ENCODE assay signal across 34 cellular contexts in genomic region chr20:4095639-4096038, GRCh38.
"Had no signal": no experiment of that assay in that cellular context is flagged by ENCODE, and none has a peak within 500 bp of the region (broad histone marks: within the 10 kb centered on the region; RNA-seq: fewer than 3 reads in every experiment).

No MANE protein-coding gene starts in this region.

- FAIRE-seq: endometrium, endothelial cell of umbilical vein had no signal

- H3K4me1 ChIP-seq: breast epithelium, colonic mucosa, gastroesophageal sphincter had no signal

- H3K4me3 Mint-ChIP-seq: activated CD4-positive, alpha-beta memory T cell treated with anti-CD3 and anti-CD28 coated beads, Interleukin-2, amount 10 ng/mL, durations not matched to agents 7 days and 5 days; activated CD4-positive, alpha-beta T cell treated with anti-CD3 and anti-CD28 coated beads, Interleukin-2, amount 10 ng/mL, durations not matched to agents 7 days and 5 days; activated naive CD4-positive, alpha-beta T cell treated with anti-CD3 and anti-CD28 coated beads, Interleukin-2, amount 10 ng/mL, durations not matched to agents 7 days and 5 days; activated naive CD8-positive, alpha-beta T cell treated with anti-CD3 and anti-CD28 coated beads, Interleukin-2, amount 10 ng/mL, durations not matched to agents 7 days and 5 days; activated T-cell treated with anti-CD3 and anti-CD28 coated beads, Interleukin-2, amount 50 U/mL, for 24 hours; activated T-cell treated with anti-CD3 and anti-CD28 coated beads, Interleukin-2, amount 50 U/mL, for 72 hours; brain; T-helper 1 cell treated with Interleukin-12 subunit alpha and Interleukin-12 subunit beta and Interleukin-4 antibody, amounts not matched to agents 30 μg/mL and 1 μg/mL, for 36 hours had no signal

- DNase-seq: activated CD4-positive, alpha-beta memory T cell treated with anti-CD3 and anti-CD28 coated beads, Interleukin-2, amount 10 ng/mL, durations not matched to agents 7 days and 5 days; activated CD4-positive, alpha-beta T cell treated with anti-CD3 and anti-CD28 coated beads for 4 hours; activated CD4-positive, alpha-beta T cell treated with anti-CD3 and anti-CD28 coated beads, Interleukin-2, amount 10 ng/mL, durations not matched to agents 7 days and 5 days; activated CD4-positive, alpha-beta T cell treated with anti-CD3 and anti-CD28 coated beads, Interleukin-2, amount 50 U/mL, for 4 hours; activated CD4-positive, CD25-positive, alpha-beta regulatory T cell; activated CD4-positive, CD25-positive, alpha-beta regulatory T cell treated with anti-CD3 and anti-CD28 coated beads, Interleukin-2, amount 50 U/mL, for 72 hours; activated CD8-positive, alpha-beta memory T cell treated with anti-CD3 and anti-CD28 coated beads, Interleukin-2, amount 50 U/mL, for 48 hours; activated gamma-delta T cell; activated naive CD4-positive, alpha-beta T cell; activated naive CD4-positive, alpha-beta T cell treated with anti-CD3 and anti-CD28 coated beads, Interleukin-2, amount 10 ng/mL, durations not matched to agents 7 days and 5 days; activated naive CD8-positive, alpha-beta T cell treated with anti-CD3 and anti-CD28 coated beads, Interleukin-2, amount 10 ng/mL, durations not matched to agents 7 days and 5 days; activated T-cell treated with anti-CD3 and anti-CD28 coated beads for 4 hours; activated T-cell treated with anti-CD3 and anti-CD28 coated beads, Interleukin-2, amount 50 U/mL, for 24 hours; activated T-cell treated with anti-CD3 and anti-CD28 coated beads, Interleukin-2, amount 50 U/mL, for 72 hours; central memory CD4-positive, alpha-beta T cell; cerebellar nuclear complex; colonic mucosa; effector CD8-positive, alpha-beta T cell; esophagus squamous epithelium; foreskin melanocyte; heart right ventricle; T-helper 9 cell; WERI-Rb-1 had no signal

- H3K27ac Mint-ChIP-seq: activated CD4-positive, alpha-beta memory T cell treated with anti-CD3 and anti-CD28 coated beads, Interleukin-2, amount 10 ng/mL, durations not matched to agents 7 days and 5 days; activated CD4-positive, alpha-beta T cell treated with anti-CD3 and anti-CD28 coated beads, Interleukin-2, amount 10 ng/mL, durations not matched to agents 7 days and 5 days; activated naive CD4-positive, alpha-beta T cell treated with anti-CD3 and anti-CD28 coated beads, Interleukin-2, amount 10 ng/mL, durations not matched to agents 7 days and 5 days; activated naive CD4-positive, alpha-beta T cell treated with anti-CD3 and anti-CD28 coated beads, Interleukin-2, amount 50 U/mL, for 72 hours; activated naive CD8-positive, alpha-beta T cell treated with anti-CD3 and anti-CD28 coated beads, Interleukin-2, amount 10 ng/mL, durations not matched to agents 7 days and 5 days; activated T-cell treated with anti-CD3 and anti-CD28 coated beads, Interleukin-2, amount 50 U/mL, for 24 hours; brain; T-helper 1 cell treated with Interleukin-12 subunit alpha and Interleukin-12 subunit beta and Interleukin-4 antibody, amounts not matched to agents 30 μg/mL and 1 μg/mL, for 36 hours had no signal

- H3K4me2 ChIP-seq: hepatocyte had no signal

- H3K9me3 ChIP-seq: ascending aorta, colonic mucosa, gastroesophageal sphincter had no signal

- H3K36me3 ChIP-seq: ascending aorta, breast epithelium, cardiac muscle cell, colonic mucosa, esophagus squamous epithelium, gastroesophageal sphincter, heart right ventricle, WERI-Rb-1 had no signal

- H3K27ac ChIP-seq: ascending aorta, breast epithelium, cardiac muscle cell, colonic mucosa, epithelial cell of prostate, esophagus squamous epithelium, gastroesophageal sphincter, heart right ventricle, hepatocyte, WERI-Rb-1 had no signal

- H3K27me3 ChIP-seq: ascending aorta, breast epithelium, cardiac muscle cell, colonic mucosa, esophagus squamous epithelium, hepatocyte had no signal

- H3K4me1 Mint-ChIP-seq: activated naive CD8-positive, alpha-beta T cell treated with anti-CD3 and anti-CD28 coated beads, Interleukin-2, amount 10 ng/mL, durations not matched to agents 7 days and 5 days had no signal

- H3K9me3 Mint-ChIP-seq: activated naive CD4-positive, alpha-beta T cell treated with anti-CD3 and anti-CD28 coated beads, Interleukin-2, amount 10 ng/mL, durations not matched to agents 7 days and 5 days; activated naive CD4-positive, alpha-beta T cell treated with anti-CD3 and anti-CD28 coated beads, Interleukin-2, amount 50 U/mL, for 72 hours; activated T-cell treated with anti-CD3 and anti-CD28 coated beads, Interleukin-2, amount 50 U/mL, for 24 hours had no signal

- H3K36me3 Mint-ChIP-seq: activated naive CD4-positive, alpha-beta T cell treated with anti-CD3 and anti-CD28 coated beads, Interleukin-2, amount 10 ng/mL, durations not matched to agents 7 days and 5 days; activated naive CD4-positive, alpha-beta T cell treated with anti-CD3 and anti-CD28 coated beads, Interleukin-2, amount 50 U/mL, for 72 hours; activated naive CD8-positive, alpha-beta T cell treated with anti-CD3 and anti-CD28 coated beads, Interleukin-2, amount 10 ng/mL, durations not matched to agents 7 days and 5 days; brain had no signal

- H3K4me3 ChIP-seq: ascending aorta, breast epithelium, cardiac muscle cell, colonic mucosa, esophagus squamous epithelium, gastroesophageal sphincter, heart right ventricle, hepatocyte had no signal

- ATAC-seq: activated naive CD4-positive, alpha-beta T cell treated with anti-CD3 and anti-CD28 coated beads, Interleukin-2, amount 50 U/mL, for 72 hours; activated T-cell treated with anti-CD3 and anti-CD28 coated beads, Interleukin-2, amount 50 U/mL, for 72 hours; gastroesophageal sphincter; heart right ventricle had no signal
